ENCODE assay signal across 18 cellular contexts in the genomic region with DNA sequence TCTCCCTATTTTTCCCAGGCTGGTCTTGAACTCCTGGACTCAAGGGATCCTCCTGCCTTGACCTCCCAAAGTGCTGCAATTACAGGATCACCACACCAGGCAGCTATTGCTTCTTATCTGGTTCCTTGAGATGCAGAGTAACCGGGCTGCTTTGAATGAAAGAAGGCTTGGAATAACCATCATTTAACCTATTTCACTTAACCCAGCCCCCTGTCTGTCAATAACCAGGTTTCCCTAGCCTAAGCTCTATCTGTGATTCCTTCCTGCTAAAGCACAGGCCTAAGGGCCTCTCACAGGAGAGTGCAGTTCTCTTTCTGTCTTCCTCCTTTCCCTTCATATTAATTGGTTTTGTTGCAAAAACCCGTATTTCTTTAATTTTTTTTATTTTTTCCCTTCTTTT.
"Had no signal": no experiment of that assay in that cellular context is flagged by ENCODE, and none has a peak within 500 bp of the region (broad histone marks: within the 10 kb centered on the region; RNA-seq: fewer than 3 reads in every experiment).

No MANE protein-coding gene starts in this region.

- H3K27ac ChIP-seq: SJSA1, SK-N-MC had no signal

- FAIRE-seq: RCC 7860 had no signal

- H3K9me3 ChIP-seq: MG63, SJSA1 had no signal

- H3K27me3 ChIP-seq: MG63, SJSA1 had no signal

- H3K36me3 ChIP-seq: MG63, SJSA1 had no signal

- H3K4me3 ChIP-seq: MG63, SJSA1, SK-N-MC had no signal

- DNase-seq: KBM-7, MG63, NCI-H1092 treated with DMSO at 0.1 percent for 48 hours, NCI-H1436 treated with DMSO at 0.1 percent for 48 hours, NCI-H1694, NCI-H187 treated with DMSO at 0.1 percent for 48 hours, NCI-H2081, NCI-H2107, NCI-H2227 treated with DMSO at 0.1 percent for 48 hours, NCI-H524, NCI-H526 treated with DMSO at 0.1 percent for 48 hours, NCI-H774, Right ventricle myocardium superior, RPMI8226, SIG-M5 had no signal
